8 cellular contexts compared by ENCODE assay signal in the genomic region with DNA sequence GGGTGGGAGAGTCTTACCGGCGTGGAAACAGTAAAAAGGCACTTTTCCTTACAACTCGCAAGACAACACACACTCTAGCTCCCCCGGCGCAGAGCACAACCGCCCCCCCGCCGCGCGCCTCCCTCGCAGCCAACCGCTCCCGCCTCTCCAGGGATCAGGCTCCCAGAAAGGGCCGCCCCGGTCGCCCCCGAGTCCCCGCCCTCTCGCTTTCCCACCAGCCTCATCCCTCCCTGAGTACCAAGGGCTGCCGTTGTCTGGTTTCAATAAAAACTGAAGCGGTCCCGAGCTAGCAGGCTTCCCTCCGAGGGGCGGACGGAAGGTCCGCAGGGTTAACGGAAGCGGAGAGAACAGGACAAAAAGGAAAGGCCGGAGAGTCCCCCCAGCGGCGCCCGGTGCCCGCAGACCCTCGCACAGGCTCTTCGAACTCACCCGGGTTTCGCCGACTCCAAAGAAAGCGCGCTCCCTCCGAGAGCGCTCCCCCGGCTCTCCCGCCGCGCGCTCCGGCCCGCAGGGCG. TPM values are rescaled to one million over a fixed set of nuclear protein-coding genes. Genes with fewer than 3 reads are reported as not detected.
DNase-seq lines count a peak whose midpoint lies in the region; ATAC-seq, FAIRE-seq and TF ChIP-seq lines count a peak whose summit lies in the region.

No MANE protein-coding gene starts in this region.

- DNase-seq in DMS 273 treated with DMSO at 0.1 percent for 48 hours (lab: John Stamatoyannopoulos, UW) (peak; percentile 41), SK-N-SH (peak; percentile 87), astrocyte (ENCODE audit: low read depth) (peak; percentile 46), hepatic stellate cell (ENCODE audit: low spot score) (peak; percentile 69), KG1 (lab: John Stamatoyannopoulos, UW) (no peak)

- H3K9me3 Mint-ChIP-seq in astrocyte (ENCODE audit: unreplicated experiment) = no peaks in the 10 kb centered on the region

- H3K27me3 ChIP-seq in SK-N-SH (ENCODE audit: insufficient read depth) (no peaks in the 10 kb centered on the region), astrocyte (ENCODE audit: insufficient read depth, low read length) (no peaks in the 10 kb centered on the region), rectal smooth muscle tissue (ENCODE audit: control insufficient read depth, insufficient read depth, low read length) (no peaks in the 10 kb centered on the region)

- H3K9ac ChIP-seq in SK-N-SH (peak overlapping the region; percentile 86), astrocyte (ENCODE audit: low read length) (peak overlapping the region; percentile 95), rectal smooth muscle tissue (ENCODE audit: low read length) (peak overlapping the region; percentile 88)

- peak overlapping the region; percentile 95 for H3K4me3 Mint-ChIP-seq in astrocyte (ENCODE audit: unreplicated experiment)

- no peak for FAIRE-seq in astrocyte (lab: Jason Lieb, UNC)

- no peaks in the 10 kb centered on the region for H3K9me3 ChIP-seq in KOPT-K1 (ENCODE audit: insufficient read depth, low read length, poor library complexity, severe bottlenecking)
- H3K9me3 ChIP-seq in SK-N-SH = no peaks in the 10 kb centered on the region
- no peaks in the 10 kb centered on the region for H3K9me3 ChIP-seq in astrocyte (ENCODE audit: insufficient read depth, low read depth, low read length)

- H3K4me2 ChIP-seq in SK-N-SH (peak overlapping the region; percentile 70), astrocyte (ENCODE audit: low read length) (peak overlapping the region; percentile 98)

- ATAC-seq in GM21528 (IDR thresholded peaks at IDR 0.05; ENCODE audit: low FRiP score, unreplicated experiment) = peak; percentile 25

- CTCF ChIA-PET in SK-N-SH (lab: Yijun Ruan, JAX) = interaction anchor here (0.8 to 2.0 kb wide), 7 partner anchors 10 to 175 kb away, joined by 3 to 6 read pairs (median 3); no protein-coding TSS in a partner anchor

- peaks cover 4% of the 10 kb centered on the region for H3K4me1 Mint-ChIP-seq in astrocyte (ENCODE audit: low read depth, unreplicated experiment)

- H3K27ac ChIP-seq in KOPT-K1 (ENCODE audit: low read depth, low read length, poor library complexity, severe bottlenecking) (peak overlapping the region; percentile 94), SK-N-SH (ENCODE audit: low read depth in 2 of 2, low read length in 1 of 2) (peak overlapping the region; percentile 92 to 93), astrocyte (ENCODE audit: low read depth, low read length) (peak overlapping the region; percentile 87), rectal smooth muscle tissue (ENCODE audit: low read depth, low read length) (peak overlapping the region; percentile 97)

- peaks cover 36% of the 10 kb centered on the region for H4K20me1 ChIP-seq in SK-N-SH (ENCODE audit: insufficient read depth)
- peaks cover 48% of the 10 kb centered on the region for H4K20me1 ChIP-seq in astrocyte (ENCODE audit: insufficient read depth, low read length)

- H3K27ac Mint-ChIP-seq in astrocyte (ENCODE audit: unreplicated experiment) = peak overlapping the region; percentile 43

- TF ChIP-seq CTCF in SK-N-SH (IDR thresholded peaks at IDR 0.05) (no peak), astrocyte (IDR thresholded peaks at IDR 0.05; ENCODE audit: insufficient read depth, low read depth, low read length) (no peak)

- H3K36me3 Mint-ChIP-seq in astrocyte (ENCODE audit: low read depth, unreplicated experiment) = peaks cover 4% of the 10 kb centered on the region

- H3K4me1 ChIP-seq in SK-N-SH (ENCODE audit: control insufficient read depth in 1 of 2, insufficient read depth in 2 of 2, low read depth in 1 of 2, low read length in 1 of 2) = peaks cover 0 to 18% of the 10 kb centered on the region in 2 experiments; a peak in 2 of 4 replicates
- peaks cover 16% of the 10 kb centered on the region for H3K4me1 ChIP-seq in astrocyte (ENCODE audit: insufficient read depth, low read length)
- H3K4me1 ChIP-seq in rectal smooth muscle tissue (ENCODE audit: control insufficient read depth, insufficient read depth, low read length) = peaks cover 7% of the 10 kb centered on the region

- peaks cover 53% of the 10 kb centered on the region for H3K79me2 ChIP-seq in SK-N-SH (ENCODE audit: insufficient read depth)
- peaks cover 57% of the 10 kb centered on the region for H3K79me2 ChIP-seq in astrocyte (ENCODE audit: insufficient read depth, low read length)

- H2AFZ ChIP-seq in SK-N-SH (ENCODE audit: low read depth) (peak overlapping the region; percentile 85; the same call in 1 of the 2 replicates), astrocyte (ENCODE audit: low read depth, low read length) (peak overlapping the region; percentile 86)

- 0% methylated on average over 24 of the region's 50 CpGs for WGBS in SK-N-SH (ENCODE audit: low lambda C conversion rate)

- POLR2A ChIA-PET in SK-N-SH (lab: Yijun Ruan, JAX) = interaction anchor here (1.4 to 1.9 kb wide), 2 partner anchors 11 to 68 kb away, joined by 4 to 7 read pairs; no protein-coding TSS in a partner anchor

- no peaks in the 10 kb centered on the region for H3F3A ChIP-seq in SK-N-SH (replicated peaks; ENCODE audit: insufficient read depth)

- no peaks in the 10 kb centered on the region for H3K9me2 ChIP-seq in SK-N-SH

- H3K36me3 ChIP-seq in KOPT-K1 (ENCODE audit: insufficient read depth, low read length) (peaks cover 41% of the 10 kb centered on the region), SK-N-SH (replicated peaks in 1 of 2; ENCODE audit: control insufficient read depth in 1 of 2, insufficient read depth in 2 of 2, low read length in 1 of 2) (peaks cover 0 to 3% of the 10 kb centered on the region in 2 experiments), astrocyte (ENCODE audit: insufficient read depth, low read length) (peaks cover 2% of the 10 kb centered on the region), rectal smooth muscle tissue (ENCODE audit: control insufficient read depth, insufficient read depth, low read length) (no peaks in the 10 kb centered on the region)

- TF ChIP-seq EP300 in SK-N-SH (IDR thresholded peaks at IDR 0.05; ENCODE audit: borderline replicate concordance in 1 of 2, low read depth in 1 of 2, low read length in 1 of 2) = no peak

- H3K4me3 ChIP-seq in SK-N-SH (ENCODE audit: low read depth in 2 of 2, low read length in 1 of 2) (peak overlapping the region; percentile 70 to 91), astrocyte (ENCODE audit: insufficient read depth, low read depth, low read length) (peak overlapping the region; percentile 85), rectal smooth muscle tissue (ENCODE audit: low read length) (peak overlapping the region; percentile 92)

- no peaks in the 10 kb centered on the region for H3K27me3 Mint-ChIP-seq in astrocyte (ENCODE audit: low read depth, unreplicated experiment)

- TF ChIP-seq RAD21 in SK-N-SH (IDR thresholded peaks at IDR 0.05; ENCODE audit: low read length) = peak; percentile 19

TF ChIP-seq in SK-N-SH, 30 proteins besides CTCF, POLR2A, EP300 and RAD21:
- TF ChIP-seq USF2 (IDR thresholded peaks at IDR 0.05; ENCODE audit: borderline replicate concordance, low read depth, low read length) (no peak), TEAD4 (IDR thresholded peaks at IDR 0.05; ENCODE audit: borderline replicate concordance, insufficient read depth) (0 out of 2 replicates have a peak, but pooled peaks have one; percentile 15), FOSL2 (IDR thresholded peaks at IDR 0.05; ENCODE audit: borderline replicate concordance, low read depth) (no peak), EZH2phosphoT487 (IDR thresholded peaks at IDR 0.05; ENCODE audit: borderline replicate concordance, low read depth) (no peak), MAX (IDR thresholded peaks at IDR 0.05; ENCODE audit: low read depth) (0 out of 2 replicates have a peak, but pooled peaks have one; percentile 7), FOXJ3 (CRISPR knock-in tag; IDR thresholded peaks at IDR 0.05) (no peak), JUND (IDR thresholded peaks at IDR 0.05) (no peak), TCF12 (IDR thresholded peaks at IDR 0.05) (peak; percentile 47; the same call in 1 of the 2 replicates), FOXM1 (IDR thresholded peaks at IDR 0.05; ENCODE audit: low read depth) (no peak)

RNA-seq across cellular contexts. Expression of gene ELOVL5, which starts 0.8 kb away (rescaled TPM):
- polyA plus RNA-seq in SK-N-SH (2012; rRNA removed) = 31.9 and 46.4 TPM in 2 replicates
- 35.2 and 38.0 TPM in 2 replicates for polyA plus RNA-seq in SK-N-SH (2012; cell fraction: cytosol; rRNA removed)
- 21.5 and 37.4 TPM in 2 replicates for polyA plus RNA-seq in SK-N-SH (2012; cell fraction: nucleus; rRNA removed)
- total RNA-seq in astrocyte = 48.3 and 52.8 TPM in 2 replicates
